In genomic region chr5:172553838-172554344, GRCh38 we compare ENCODE assay signal across 21 cellular contexts.
"Had no signal": no experiment of that assay in that cellular context is flagged by ENCODE, and none has a peak within 500 bp of the region (broad histone marks: within the 10 kb centered on the region; RNA-seq: fewer than 3 reads in every experiment).

No MANE protein-coding gene starts in this region.

- H3K9me3 Mint-ChIP-seq: activated CD8-positive, alpha-beta T cell treated with anti-CD3 and anti-CD28 coated beads for 36 hours; activated T-cell treated with anti-CD3 and anti-CD28 coated beads, Interleukin-2, amount 50 U/mL, for 24 hours; activated T-helper 2 cell treated with anti-CD3 and anti-CD28 coated beads, Interferon-gamma antibody, Interleukin-2, Interleukin-4, amounts not matched to agents 10 μg/mL and 5 μg/mL and 100 μg/mL, durations not matched to agents 14 hours and 24 hours and 36 hours; naive thymus-derived CD4-positive, alpha-beta T cell had no signal

- DNase-seq: activated CD4-positive, alpha-beta T cell treated with anti-CD3 and anti-CD28 coated beads for 48 hours; activated CD4-positive, CD25-positive, alpha-beta regulatory T cell; activated CD8-positive, alpha-beta T cell treated with anti-CD3 and anti-CD28 coated beads for 36 hours; activated naive CD4-positive, alpha-beta T cell treated with Interleukin-2 at 50 U/mL for 16 hours; activated T-cell treated with anti-CD3 and anti-CD28 coated beads, Interleukin-2, amount 50 U/mL, for 24 hours; body of pancreas; caudate nucleus; erythroblast; gastrocnemius medialis; kidney; naive thymus-derived CD4-positive, alpha-beta T cell; stimulated activated CD4-positive, alpha-beta T cell treated with anti-CD3 and anti-CD28 coated beads, Interleukin-12 subunit alpha, Interleukin-12 subunit beta, amount 100 ng/mL, for 4 hours; stimulated activated CD4-positive, alpha-beta T cell treated with anti-CD3 and anti-CD28 coated beads, Interleukin-1b, Interleukin-23, amount 100 ng/mL, for 48 hours; stimulated activated CD8-positive, alpha-beta memory T cell treated with anti-CD3 and anti-CD28 coated beads, Interleukin-4, amount 100 ng/mL, for 48 hours; stimulated activated naive CD4-positive, alpha-beta T cell; substantia nigra; T1000; trophoblast cell had no signal

- H3K27ac ChIP-seq: body of pancreas, gastrocnemius medialis had no signal

- H3K36me3 Mint-ChIP-seq: memory B cell; naive thymus-derived CD4-positive, alpha-beta T cell had no signal

- H3K27ac Mint-ChIP-seq: activated CD8-positive, alpha-beta T cell treated with anti-CD3 and anti-CD28 coated beads for 36 hours; activated T-cell treated with anti-CD3 and anti-CD28 coated beads, Interleukin-2, amount 50 U/mL, for 24 hours; activated T-helper 2 cell treated with anti-CD3 and anti-CD28 coated beads, Interferon-gamma antibody, Interleukin-2, Interleukin-4, amounts not matched to agents 10 μg/mL and 5 μg/mL and 100 μg/mL, durations not matched to agents 14 hours and 24 hours and 36 hours; memory B cell; naive thymus-derived CD4-positive, alpha-beta T cell had no signal

- H3K27me3 ChIP-seq: body of pancreas, gastrocnemius medialis, heart left ventricle had no signal

- H3K4me3 ChIP-seq: body of pancreas, gastrocnemius medialis, heart left ventricle had no signal

- H3K4me1 Mint-ChIP-seq: memory B cell had no signal

- H3K4me1 ChIP-seq: body of pancreas had no signal

- H3K36me3 ChIP-seq: gastrocnemius medialis, heart left ventricle had no signal

- H3K4me3 Mint-ChIP-seq: activated CD8-positive, alpha-beta T cell treated with anti-CD3 and anti-CD28 coated beads for 36 hours; activated T-cell treated with anti-CD3 and anti-CD28 coated beads, Interleukin-2, amount 50 U/mL, for 24 hours; memory B cell; naive thymus-derived CD4-positive, alpha-beta T cell had no signal

- ATAC-seq: activated CD8-positive, alpha-beta T cell treated with anti-CD3 and anti-CD28 coated beads for 36 hours; body of pancreas; gastrocnemius medialis; heart left ventricle; naive thymus-derived CD4-positive, alpha-beta T cell had no signal

- H3K9me3 ChIP-seq: body of pancreas, gastrocnemius medialis, heart left ventricle had no signal
